ENCODE assay signal across 8 cellular contexts in the genomic region with DNA sequence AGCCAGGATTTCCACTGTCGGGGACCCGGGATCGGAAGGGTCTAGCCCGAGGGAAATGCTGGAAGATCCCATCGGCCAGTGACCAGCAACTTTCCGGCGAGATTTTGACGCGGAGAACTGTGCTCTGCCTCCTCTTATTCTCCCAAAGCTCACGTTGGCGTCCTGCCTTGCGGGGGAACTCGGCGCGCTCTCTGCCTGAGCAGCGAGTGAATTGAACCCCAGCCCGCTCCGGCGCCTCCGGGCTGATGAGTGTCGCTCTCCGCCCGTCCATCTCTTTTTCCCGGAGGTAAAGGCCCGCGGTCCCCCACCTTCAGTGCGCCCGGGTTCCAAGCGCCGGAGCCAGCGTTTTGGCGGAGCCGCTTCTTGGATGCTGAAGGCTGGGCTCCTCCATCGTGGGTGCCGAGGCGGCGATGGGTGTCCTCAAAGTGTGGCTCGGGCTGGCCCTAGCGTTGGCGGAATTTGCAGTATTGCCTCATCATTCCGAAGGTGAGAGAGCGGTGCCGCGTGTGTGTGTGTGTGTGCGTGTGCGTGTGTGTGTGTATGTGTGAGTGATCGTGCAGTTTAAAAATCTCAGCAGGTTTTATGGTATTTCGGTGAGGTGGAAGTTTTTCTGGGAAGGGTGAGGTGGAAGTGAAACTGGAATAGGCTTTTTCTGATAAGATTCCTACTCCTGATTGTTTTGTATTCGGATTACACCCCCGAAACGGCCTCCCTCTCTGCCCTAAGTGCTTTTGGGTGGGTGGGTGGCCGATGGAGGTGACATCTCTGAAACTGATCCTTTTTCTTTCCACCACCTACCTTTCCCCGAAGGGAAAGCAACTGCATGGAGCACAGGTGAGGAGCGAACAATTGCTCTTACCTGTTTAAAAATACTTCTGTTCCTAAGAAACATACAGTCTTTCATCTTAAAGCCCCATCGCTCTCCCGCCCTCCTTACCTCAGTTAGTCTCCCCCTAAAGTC. TPM values are rescaled to one million over a fixed set of nuclear protein-coding genes. Genes with fewer than 3 reads are reported as not detected.
A peak's percentile ranks its signal among the peaks of the same experiment; 100 is the strongest.
DNase-seq lines count a peak whose midpoint lies in the region; ATAC-seq and TF ChIP-seq lines count a peak whose summit lies in the region.

No MANE protein-coding gene starts in this region.

- peaks cover 84% of the 10 kb centered on the region for H3K27me3 Mint-ChIP-seq in activated T-cell treated with anti-CD3 and anti-CD28 coated beads, Interleukin-2, amount 50 U/mL, for 24 hours
- peaks cover 76% of the 10 kb centered on the region for H3K27me3 Mint-ChIP-seq in activated CD8-positive, alpha-beta memory T cell treated with anti-CD3 and anti-CD28 coated beads, Interleukin-2, amount 10 ng/mL, durations not matched to agents 7 days and 5 days
- peaks cover 25 to 57% (median 44%) of the 10 kb centered on the region in 5 donors for H3K27me3 Mint-ChIP-seq in naive thymus-derived CD8-positive, alpha-beta T cell

- TF ChIP-seq CTCF in LNCaP clone FGC (IDR thresholded peaks at IDR 0.05; ENCODE audit: control insufficient read depth, extremely low read depth, insufficient read depth) = no peak

- DNase-seq in activated T-cell treated with anti-CD3 and anti-CD28 coated beads, Interleukin-2, amount 50 U/mL, for 24 hours = peak; percentile 53
- DNase-seq in activated T-cell treated with anti-CD3 and anti-CD28 coated beads for 4 hours (no peak), LNCaP clone FGC (ENCODE audit: low read depth) (no peak), fibroblast of peridontal ligament (ENCODE audit: extremely low read depth) (peak; percentile 14)
- DNase-seq in activated CD8-positive, alpha-beta memory T cell treated with anti-CD3 and anti-CD28 coated beads, Interleukin-2, amount 10 ng/mL, durations not matched to agents 7 days and 5 days = peak; percentile 47
- DNase-seq in naive thymus-derived CD8-positive, alpha-beta T cell = peak in 6 of 10 donors; percentile 5 to 33 (median 20)

- H3K4me1 Mint-ChIP-seq in activated T-cell treated with anti-CD3 and anti-CD28 coated beads, Interleukin-2, amount 50 U/mL, for 24 hours (ENCODE audit: low read depth) = peaks cover 32% of the 10 kb centered on the region
- H3K4me1 Mint-ChIP-seq in activated CD8-positive, alpha-beta memory T cell treated with anti-CD3 and anti-CD28 coated beads, Interleukin-2, amount 10 ng/mL, durations not matched to agents 7 days and 5 days = peaks cover 25% of the 10 kb centered on the region
- peaks cover 23 to 34% (median 28%) of the 10 kb centered on the region in 4 donors for H3K4me1 Mint-ChIP-seq in naive thymus-derived CD8-positive, alpha-beta T cell

- no peaks in the 10 kb centered on the region for H3K36me3 ChIP-seq in urinary bladder (ENCODE audit: insufficient read depth)

- H3K4me3 Mint-ChIP-seq in activated T-cell treated with anti-CD3 and anti-CD28 coated beads, Interleukin-2, amount 50 U/mL, for 24 hours = peak overlapping the region; percentile 81
- peak overlapping the region; percentile 74 for H3K4me3 Mint-ChIP-seq in activated CD8-positive, alpha-beta memory T cell treated with anti-CD3 and anti-CD28 coated beads, Interleukin-2, amount 10 ng/mL, durations not matched to agents 7 days and 5 days
- peak overlapping the region; percentile 85 to 97 (median 89) for H3K4me3 Mint-ChIP-seq in naive thymus-derived CD8-positive, alpha-beta T cell

- H3K36me3 Mint-ChIP-seq in activated T-cell treated with anti-CD3 and anti-CD28 coated beads, Interleukin-2, amount 50 U/mL, for 24 hours (ENCODE audit: low read depth) = no peaks in the 10 kb centered on the region
- H3K36me3 Mint-ChIP-seq in activated CD8-positive, alpha-beta memory T cell treated with anti-CD3 and anti-CD28 coated beads, Interleukin-2, amount 10 ng/mL, durations not matched to agents 7 days and 5 days = peaks cover 2% of the 10 kb centered on the region
- no peaks in the 10 kb centered on the region for H3K36me3 Mint-ChIP-seq in naive thymus-derived CD8-positive, alpha-beta T cell

- H3K27ac Mint-ChIP-seq in activated T-cell treated with anti-CD3 and anti-CD28 coated beads, Interleukin-2, amount 50 U/mL, for 24 hours = peak overlapping the region; percentile 58
- peak overlapping the region; percentile 37 for H3K27ac Mint-ChIP-seq in activated CD8-positive, alpha-beta memory T cell treated with anti-CD3 and anti-CD28 coated beads, Interleukin-2, amount 10 ng/mL, durations not matched to agents 7 days and 5 days
- H3K27ac Mint-ChIP-seq in naive thymus-derived CD8-positive, alpha-beta T cell = peak overlapping the region in 5 of 10 donors; percentile 40 to 80 (median 44)

- POLR2A ChIA-PET in naive thymus-derived CD8-positive, alpha-beta T cell (lab: Charles Lee) = no interaction called here

- H3K9me3 Mint-ChIP-seq in activated T-cell treated with anti-CD3 and anti-CD28 coated beads, Interleukin-2, amount 50 U/mL, for 24 hours = no peaks in the 10 kb centered on the region
- H3K9me3 Mint-ChIP-seq in activated CD8-positive, alpha-beta memory T cell treated with anti-CD3 and anti-CD28 coated beads, Interleukin-2, amount 10 ng/mL, durations not matched to agents 7 days and 5 days (ENCODE audit: low read depth) = no peaks in the 10 kb centered on the region
- H3K9me3 Mint-ChIP-seq in naive thymus-derived CD8-positive, alpha-beta T cell = no peaks in the 10 kb centered on the region

- no peaks in the 10 kb centered on the region for H3K4me1 ChIP-seq in urinary bladder (ENCODE audit: insufficient read depth)

- CTCF ChIA-PET in activated CD8-positive, alpha-beta memory T cell treated with anti-CD3 and anti-CD28 coated beads, Interleukin-2, amount 10 ng/mL, durations not matched to agents 7 days and 5 days (lab: Charles Lee) = no interaction called here

- WGBS in urinary bladder = under 1% methylated on average over 56 of the region's 56 CpGs

- H3K27ac ChIP-seq in urinary bladder (ENCODE audit: low read depth) = no peak overlapping the region

- ATAC-seq in activated CD8-positive, alpha-beta memory T cell treated with anti-CD3 and anti-CD28 coated beads, Interleukin-2, amount 10 ng/mL, durations not matched to agents 7 days and 5 days = peak; percentile 31
- peak; percentile 40 to 55 for ATAC-seq in naive thymus-derived CD8-positive, alpha-beta T cell
- no peak for ATAC-seq in HG02571 (IDR thresholded peaks at IDR 0.05; ENCODE audit: unreplicated experiment)

- H3K4me3 ChIP-seq in LNCaP clone FGC (ENCODE audit: low read depth, low read length) (peak overlapping the region; percentile 59), urinary bladder (ENCODE audit: low read depth, low read length) (peak overlapping the region; percentile 52)

RNA-seq across cellular contexts. Expression of a gene that starts 0.8 kb away (rescaled TPM):
- under 1 TPM in 1 of 2 experiments, not detected in 1; 0.05 TPM for total RNA-seq in activated CD8-positive, alpha-beta memory T cell treated with anti-CD3 and anti-CD28 coated beads, Interleukin-2, amount 10 ng/mL, durations not matched to agents 7 days and 5 days
- total RNA-seq in naive thymus-derived CD8-positive, alpha-beta T cell = not detected
- under 1 TPM in 2 of 3 donors, not detected in 1; 0.02 to 0.06 TPM for polyA plus RNA-seq in naive thymus-derived CD8-positive, alpha-beta T cell
- 20.5 TPM for total RNA-seq in urinary bladder
- polyA plus RNA-seq in urinary bladder = 0.27 TPM

Comparison
In these comparisons a context has a peak if more than half of its experiments do, and no peak if none do; other contexts are left out.
1. DNase-seq: peak in activated T-cell treated with anti-CD3 and anti-CD28 coated beads, Interleukin-2, amount 50 U/mL, for 24 hours (single experiment), activated CD8-positive, alpha-beta memory T cell treated with anti-CD3 and anti-CD28 coated beads, Interleukin-2, amount 10 ng/mL, durations not matched to agents 7 days and 5 days (single experiment), fibroblast of peridontal ligament (single experiment) and naive thymus-derived CD8-positive, alpha-beta T cell (6 of 10); none in activated T-cell treated with anti-CD3 and anti-CD28 coated beads for 4 hours (single experiment) and LNCaP clone FGC (single experiment).
2. RNA of a gene that starts 0.8 kb away (total RNA-seq): 20.5 TPM in urinary bladder (single experiment); 0.05 TPM in activated CD8-positive, alpha-beta memory T cell treated with anti-CD3 and anti-CD28 coated beads, Interleukin-2, amount 10 ng/mL, durations not matched to agents 7 days and 5 days and not detected in naive thymus-derived CD8-positive, alpha-beta T cell; every median in the first group is over 10 times any median in the second.
3. Peak in every context shown above with its lines, with median percentiles within 50 percentile points of each other: H3K4me3 Mint-ChIP-seq.